In the genomic region with DNA sequence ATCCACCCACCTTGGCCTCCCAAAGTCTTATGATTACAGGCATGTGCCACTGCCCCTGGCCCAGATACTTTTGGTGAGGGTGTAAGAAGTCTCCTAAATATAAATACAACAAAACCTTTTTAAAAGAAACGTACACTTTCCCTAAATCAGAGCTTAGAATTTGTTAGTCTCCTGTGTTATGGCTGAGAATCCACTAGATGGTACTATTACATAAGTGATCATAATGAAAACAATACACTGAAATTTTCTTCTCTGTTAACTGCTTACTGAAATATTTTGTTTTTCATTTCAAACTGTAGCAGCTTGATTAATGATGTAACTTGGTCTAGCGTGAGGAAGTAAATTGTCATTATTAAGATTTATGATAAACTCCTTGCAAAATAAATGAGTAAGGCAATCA, we compare ENCODE assay signal across 10 cellular contexts.
A peak's percentile ranks its signal among the peaks of the same experiment; 100 is the strongest.
DNase-seq lines count a peak whose midpoint lies in the region; ATAC-seq and TF ChIP-seq lines count a peak whose summit lies in the region.
"Had no signal": no experiment of that assay in that cellular context is flagged by ENCODE, and none has a peak within 500 bp of the region (broad histone marks: within the 10 kb centered on the region; RNA-seq: fewer than 3 reads in every experiment).

No MANE protein-coding gene starts in this region.

- H3T11ph ChIP-seq in H9 (ENCODE audit: low read length), result no peak overlapping the region

- H3K27ac Mint-ChIP-seq in H9, result peak overlapping the region in 1 of 3 experiments; percentile 84; a peak in 1 of 7 replicates
- H3K27ac Mint-ChIP-seq in activated CD8-positive, alpha-beta memory T cell treated with anti-CD3 and anti-CD28 coated beads, Interleukin-2, amount 10 ng/mL, durations not matched to agents 7 days and 5 days, result no peak overlapping the region
- H3K27ac Mint-ChIP-seq: activated naive CD4-positive, alpha-beta T cell treated with anti-CD3 and anti-CD28 coated beads, Interleukin-2, amount 10 ng/mL, durations not matched to agents 7 days and 5 days; naive B cell had no signal

- no peak overlapping the region for H3K4me2 ChIP-seq in H9 (ENCODE audit: insufficient read depth, insufficient read length, low read length)

- H3K9me3 ChIP-seq in H9 (ENCODE audit: control insufficient read depth, low read depth, low read length), result no peaks in the 10 kb centered on the region
- H3K9me3 ChIP-seq in mucosa of descending colon, result no peaks in the 10 kb centered on the region

- H2AFZ ChIP-seq in H9 (ENCODE audit: low read length), result no peak overlapping the region

- no peak overlapping the region for H3K18ac ChIP-seq in H9 (ENCODE audit: insufficient read length, low read depth, low read length)

- peaks cover 2 to 3% (median 3%) of the 10 kb centered on the region in 3 experiments; a peak in 3 of 7 replicates for H3K36me3 Mint-ChIP-seq in H9 (ENCODE audit: insufficient read depth in 1 of 3, low read depth in 3 of 3)
- no peaks in the 10 kb centered on the region for H3K36me3 Mint-ChIP-seq in activated CD8-positive, alpha-beta memory T cell treated with anti-CD3 and anti-CD28 coated beads, Interleukin-2, amount 10 ng/mL, durations not matched to agents 7 days and 5 days
- H3K36me3 Mint-ChIP-seq: activated naive CD4-positive, alpha-beta T cell treated with anti-CD3 and anti-CD28 coated beads, Interleukin-2, amount 10 ng/mL, durations not matched to agents 7 days and 5 days; naive B cell had no signal

- no peak for ATAC-seq in activated CD8-positive, alpha-beta memory T cell treated with anti-CD3 and anti-CD28 coated beads, Interleukin-2, amount 10 ng/mL, durations not matched to agents 7 days and 5 days
- no peak for ATAC-seq in mucosa of descending colon

- no peak overlapping the region for H2BK15ac ChIP-seq in H9 (ENCODE audit: low read depth, low read length)

- no peak overlapping the region for H3K23ac ChIP-seq in H9 (ENCODE audit: insufficient read length, low read depth, low read length)

- no peak overlapping the region for H3K4ac ChIP-seq in H9 (ENCODE audit: low read depth, low read length)

- DNase-seq in AG20443 (ENCODE audit: low spot score), result peak; percentile 17
- no peak for DNase-seq in H9
- DNase-seq in kidney tubule cell (ENCODE audit: low spot score), result peak; percentile 39
- no peak for DNase-seq in activated naive CD4-positive, alpha-beta T cell treated with anti-CD3 and anti-CD28 coated beads, Interleukin-2, amount 50 U/mL, for 16 hours
- DNase-seq in D341Med (ENCODE audit: low spot score), result no peak
- no peak for DNase-seq in activated CD8-positive, alpha-beta memory T cell treated with anti-CD3 and anti-CD28 coated beads, Interleukin-2, amount 10 ng/mL, durations not matched to agents 7 days and 5 days
- no peak for DNase-seq in mucosa of descending colon
- DNase-seq: activated naive CD4-positive, alpha-beta T cell treated with anti-CD3 and anti-CD28 coated beads, Interleukin-2, amount 10 ng/mL, durations not matched to agents 7 days and 5 days; naive B cell had no signal

- no peaks in the 10 kb centered on the region for H3K79me2 ChIP-seq in H9 (ENCODE audit: insufficient read depth, low read length)

- TF ChIP-seq CTCF in H9 (conservative IDR thresholded peaks at IDR 0.05) (peak; percentile 57), VCaP (conservative IDR thresholded peaks at IDR 0.05) (peak; percentile 69), mucosa of descending colon (IDR thresholded peaks at IDR 0.05) (no peak)

- no peak overlapping the region for H2AK5ac ChIP-seq in H9 (ENCODE audit: insufficient read length, low read length)

- peaks cover 2 to 3% of the 10 kb centered on the region in 2 experiments; a peak in 2 of 5 replicates for H3K9me3 Mint-ChIP-seq in H9
- H3K9me3 Mint-ChIP-seq in activated CD8-positive, alpha-beta memory T cell treated with anti-CD3 and anti-CD28 coated beads, Interleukin-2, amount 10 ng/mL, durations not matched to agents 7 days and 5 days (ENCODE audit: low read depth), result no peaks in the 10 kb centered on the region
- H3K9me3 Mint-ChIP-seq: activated naive CD4-positive, alpha-beta T cell treated with anti-CD3 and anti-CD28 coated beads, Interleukin-2, amount 10 ng/mL, durations not matched to agents 7 days and 5 days had no signal

- no peak overlapping the region for H2BK120ac ChIP-seq in H9 (ENCODE audit: low read depth, low read length, poor library complexity, severe bottlenecking)

- H2BK5ac ChIP-seq in H9 (ENCODE audit: insufficient read length, low read length), result no peak overlapping the region

- H3K14ac ChIP-seq in H9 (ENCODE audit: insufficient read depth, low read length), result no peak overlapping the region

- H3K4me3 ChIP-seq in mucosa of descending colon, result no peak overlapping the region

- intact Hi-C loops in mucosa of descending colon (cut with DNase I, micrococcal nuclease), result no loop called here

- H3K56ac ChIP-seq in H9 (ENCODE audit: insufficient read length, low read depth, low read length), result no peak overlapping the region

- H3K23me2 ChIP-seq in H9 (ENCODE audit: insufficient read length, low read depth, low read length, poor library complexity, severe bottlenecking), result no peaks in the 10 kb centered on the region

- WGBS in H9 (ENCODE audit: extremely low coverage, insufficient read length, low lambda C conversion rate), result no CpG with 5 or more reads among the region's 2 CpGs

- H3K27me3 Mint-ChIP-seq in H9 (ENCODE audit: low read depth), result no peaks in the 10 kb centered on the region
- no peaks in the 10 kb centered on the region for H3K27me3 Mint-ChIP-seq in activated CD8-positive, alpha-beta memory T cell treated with anti-CD3 and anti-CD28 coated beads, Interleukin-2, amount 10 ng/mL, durations not matched to agents 7 days and 5 days
- H3K27me3 Mint-ChIP-seq: activated naive CD4-positive, alpha-beta T cell treated with anti-CD3 and anti-CD28 coated beads, Interleukin-2, amount 10 ng/mL, durations not matched to agents 7 days and 5 days had no signal

- H2BK20ac ChIP-seq in H9 (ENCODE audit: low read depth, low read length, poor library complexity, severe bottlenecking), result no peak overlapping the region

- H3K4me3 Mint-ChIP-seq in H9, result no peak overlapping the region
- no peak overlapping the region for H3K4me3 Mint-ChIP-seq in activated CD8-positive, alpha-beta memory T cell treated with anti-CD3 and anti-CD28 coated beads, Interleukin-2, amount 10 ng/mL, durations not matched to agents 7 days and 5 days
- H3K4me3 Mint-ChIP-seq: activated naive CD4-positive, alpha-beta T cell treated with anti-CD3 and anti-CD28 coated beads, Interleukin-2, amount 10 ng/mL, durations not matched to agents 7 days and 5 days; naive B cell had no signal

- no peaks in the 10 kb centered on the region for H3K36me3 ChIP-seq in mucosa of descending colon (ENCODE audit: low read depth)

- no peaks in the 10 kb centered on the region for H3K27me3 ChIP-seq in H9 (ENCODE audit: insufficient read depth, low read length)

- peaks cover 4% of the 10 kb centered on the region; the same call in 1 of the 2 replicates for H3K4me1 ChIP-seq in H9 (ENCODE audit: insufficient read depth, low read length)
- no peaks in the 10 kb centered on the region for H3K4me1 ChIP-seq in mucosa of descending colon (ENCODE audit: low read depth)

- no peak overlapping the region for H4K8ac ChIP-seq in H9 (replicated peaks; ENCODE audit: insufficient read length, low read depth, low read length)

- no peak overlapping the region for H4K5ac ChIP-seq in H9 (ENCODE audit: insufficient read length, low read depth, low read length)

- H3K79me1 ChIP-seq in H9 (ENCODE audit: insufficient read depth, low read depth, low read length, poor library complexity, severe bottlenecking), result no peaks in the 10 kb centered on the region

- H4K20me1 ChIP-seq in H9 (ENCODE audit: control insufficient read depth, insufficient read depth, insufficient read length), result no peaks in the 10 kb centered on the region

- peaks cover 11 to 12% of the 10 kb centered on the region in 2 experiments for H3K4me1 Mint-ChIP-seq in H9
- no peaks in the 10 kb centered on the region for H3K4me1 Mint-ChIP-seq in activated CD8-positive, alpha-beta memory T cell treated with anti-CD3 and anti-CD28 coated beads, Interleukin-2, amount 10 ng/mL, durations not matched to agents 7 days and 5 days
- H3K4me1 Mint-ChIP-seq: activated naive CD4-positive, alpha-beta T cell treated with anti-CD3 and anti-CD28 coated beads, Interleukin-2, amount 10 ng/mL, durations not matched to agents 7 days and 5 days; naive B cell had no signal

- H3K9ac ChIP-seq in H9 (ENCODE audit: extremely low read depth, insufficient read length, low read length), result no peak overlapping the region

- H4K91ac ChIP-seq in H9 (ENCODE audit: insufficient read length, low read depth, low read length), result no peak overlapping the region

- CTCF ChIA-PET in activated CD8-positive, alpha-beta memory T cell treated with anti-CD3 and anti-CD28 coated beads, Interleukin-2, amount 10 ng/mL, durations not matched to agents 7 days and 5 days (lab: Charles Lee), result no interaction called here

- H2BK12ac ChIP-seq in H9 (ENCODE audit: insufficient read length, low read depth, low read length), result no peak overlapping the region

- H3K27ac ChIP-seq in H9 (ENCODE audit: insufficient read length, low read depth, low read length) (no peak overlapping the region), VCaP (no peak overlapping the region)

Comparison
In these comparisons a context has a peak if more than half of its experiments do, and no peak if none do; other contexts are left out.
1. DNase-seq: peak in AG20443 (single experiment) and kidney tubule cell (single experiment); none in H9 (single experiment), activated naive CD4-positive, alpha-beta T cell treated with anti-CD3 and anti-CD28 coated beads, Interleukin-2, amount 50 U/mL, for 16 hours (single experiment), D341Med (single experiment), activated CD8-positive, alpha-beta memory T cell treated with anti-CD3 and anti-CD28 coated beads, Interleukin-2, amount 10 ng/mL, durations not matched to agents 7 days and 5 days (single experiment) and mucosa of descending colon (0 of 3).